In the genomic region with DNA sequence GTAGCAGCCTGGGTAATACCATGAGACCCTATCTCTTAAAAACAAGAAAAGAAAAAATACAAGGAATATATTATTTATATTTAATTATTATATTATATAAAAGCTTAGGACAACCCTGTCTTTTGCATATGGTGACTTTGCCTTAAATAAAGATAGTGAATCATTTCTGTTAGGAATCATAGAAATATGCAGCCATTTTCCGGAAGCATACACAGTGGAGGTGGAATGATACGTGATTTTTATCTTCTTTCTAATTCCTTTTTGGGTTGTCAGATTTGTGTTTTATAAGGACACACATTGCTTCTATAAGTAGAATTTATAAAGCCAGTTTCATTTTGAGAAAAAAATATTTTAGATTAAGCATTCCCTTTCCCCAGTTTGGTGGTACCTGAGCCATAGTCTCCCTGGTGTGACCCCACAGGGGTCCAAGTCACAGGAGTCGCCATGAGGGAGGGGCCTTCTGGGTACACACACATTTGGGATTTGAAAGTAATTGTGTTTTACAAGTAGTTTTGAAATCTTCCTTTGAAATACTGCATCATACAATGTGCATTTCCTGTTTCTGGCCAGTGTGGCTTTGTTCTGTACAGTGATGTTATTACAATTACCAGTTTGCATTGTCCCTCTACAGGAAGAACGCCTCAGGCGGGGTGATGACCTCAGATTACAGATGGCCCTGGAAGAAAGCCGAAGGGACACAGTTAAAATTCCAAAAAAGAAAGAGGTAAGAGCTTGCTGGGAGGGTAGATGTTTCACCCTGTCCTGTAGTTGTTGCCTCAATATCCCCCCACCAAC, we compare ENCODE assay signal across 15 cellular contexts. TPM values are rescaled to one million over a fixed set of nuclear protein-coding genes. Genes with fewer than 3 reads are reported as not detected.
DNase-seq lines count a peak whose midpoint lies in the region; TF ChIP-seq lines count a peak whose summit lies in the region.
"Had no signal": no experiment of that assay in that cellular context is flagged by ENCODE, and none has a peak within 500 bp of the region (broad histone marks: within the 10 kb centered on the region; RNA-seq: fewer than 3 reads in every experiment).

No MANE protein-coding gene starts in this region.

- intact Hi-C loops in posterior vena cava (cut with DNase I) = loop anchor here in 1 of 2 donors (2.0 kb wide), 1 partner anchor 391 kb away; no protein-coding TSS in a partner anchor

- H3K4me3 ChIP-seq in fibroblast of the aortic adventitia (ENCODE audit: low read depth, low read length) = no peak overlapping the region
- H3K4me3 ChIP-seq: Peyer's patch had no signal

- TF ChIP-seq CTCF in fibroblast of the aortic adventitia (IDR thresholded peaks at IDR 0.05; ENCODE audit: insufficient read depth, low read length) = no peak

- DNase-seq in EH (ENCODE audit: low read depth) (peak; percentile 66), RPMI7951 (ENCODE audit: low read depth) (peak; percentile 71), fibroblast of the aortic adventitia (ENCODE audit: low read depth) (peak; percentile 50), posterior vena cava (ENCODE audit: low spot score) (peak; percentile 54), putamen (ENCODE audit: low spot score) (no peak), C1 segment of cervical spinal cord (lab: John Stamatoyannopoulos, UW) (no peak), NCI-H345 treated with DMSO at 0.1 percent for 48 hours (lab: John Stamatoyannopoulos, UW; ENCODE audit: unreplicated experiment) (no peak)
- DNase-seq in effector CD4-positive, alpha-beta T cell = no peak
- DNase-seq: activated CD8-positive, alpha-beta T cell treated with anti-CD3 and anti-CD28 coated beads for 36 hours; activated naive CD4-positive, alpha-beta T cell treated with anti-CD3 and anti-CD28 coated beads for 36 hours; CD8-positive, alpha-beta T cell; Karpas-422; kidney glomerular epithelial cell; Peyer's patch; stimulated activated CD4-positive, alpha-beta T cell treated with anti-CD3 and anti-CD28 coated beads, Interleukin-1b, Interleukin-23, amount 100 ng/mL, for 48 hours had no signal

RNA-seq across cellular contexts. Expression of a gene that starts 50.9 kb away (rescaled TPM):
- total RNA-seq in RPMI7951 (2014; rRNA removed; shearing (Covaris generic)) = 16.2 and 20.3 TPM in 2 replicates
- total RNA-seq in fibroblast of the aortic adventitia (ENCODE audit: low replicate concordance) (8.2 and 19.9 TPM in 2 replicates), posterior vena cava (1 to 10 TPM; 7.7 to 9.8 TPM)

Comparison
In these comparisons a context has a peak if more than half of its experiments do, and no peak if none do; other contexts are left out.
1. DNase-seq: peak in EH (single experiment), RPMI7951 (single experiment), fibroblast of the aortic adventitia (single experiment) and posterior vena cava (single experiment); none in putamen (single experiment), C1 segment of cervical spinal cord (0 of 14), effector CD4-positive, alpha-beta T cell (single experiment) and NCI-H345 treated with DMSO at 0.1 percent for 48 hours (single experiment).